8 cellular contexts compared by ENCODE assay signal in genomic region chr12:11877869-11878780, GRCh38.
DNase-seq lines count a peak whose midpoint lies in the region; ATAC-seq and TF ChIP-seq lines count a peak whose summit lies in the region.

No MANE protein-coding gene starts in this region.

- intact Hi-C loops in body of pancreas (cut with DNase I), result no loop called here
- intact Hi-C loops in uterus (cut with DNase I; ENCODE audit: low total_unique reads), result no loop called here

- TF ChIP-seq CTCF in BJ (IDR thresholded peaks at IDR 0.05; ENCODE audit: insufficient read depth, low read depth, low read length), result no peak
- no peak for TF ChIP-seq CTCF in body of pancreas (IDR thresholded peaks at IDR 0.05)
- no peak for TF ChIP-seq CTCF in uterus (IDR thresholded peaks at IDR 0.05)

- WGBS in body of pancreas, 2 donors, result 38 to 42% methylated on average over 13 to 14 of the region's 14 CpGs

- peaks cover 40% of the 10 kb centered on the region for H3K4me1 ChIP-seq in body of pancreas
- no peaks in the 10 kb centered on the region for H3K4me1 ChIP-seq in uterus

- POLR2A ChIA-PET in BJ (lab: Charles Lee), result interaction anchor here (0.6 to 0.7 kb wide), 2 partner anchors 252 to 316 kb away, joined by 3 to 4 read pairs; no protein-coding TSS in a partner anchor

- in situ Hi-C loops in KBM-7 (cut with MboI; ENCODE audit: low pct_unique_long_range_greater_than_20kb, low sequenced_read_pairs), result no loop called here

- H3K9me3 ChIP-seq in body of pancreas (no peaks in the 10 kb centered on the region), uterus (no peaks in the 10 kb centered on the region)

- peak; percentile 28 for DNase-seq in BJ (ENCODE audit: low read depth)
- DNase-seq in NCI-H1105 (lab: John Stamatoyannopoulos, UW), result peak; percentile 58
- DNase-seq in body of pancreas, result peak; percentile 35 to 76 (median 68)
- DNase-seq in kidney tubule cell (ENCODE audit: low spot score), result peak; percentile 84
- DNase-seq in uterus, result peak; percentile 39 to 60
- no peak for DNase-seq in KBM-7

- no peaks in the 10 kb centered on the region for H3K27me3 ChIP-seq in BJ (ENCODE audit: control insufficient read depth, insufficient read depth, low read length)
- no peaks in the 10 kb centered on the region for H3K27me3 ChIP-seq in body of pancreas
- H3K27me3 ChIP-seq in uterus, result no peaks in the 10 kb centered on the region

- H3K27ac ChIP-seq in body of pancreas, result peak overlapping the region; percentile 43 to 67 (median 54)
- peak overlapping the region; percentile 45 to 46 for H3K27ac ChIP-seq in uterus

- no peak for TF ChIP-seq POLR2A in body of pancreas (IDR thresholded peaks at IDR 0.05)
- TF ChIP-seq POLR2A in uterus (IDR thresholded peaks at IDR 0.05), result no peak

- H3K4me3 ChIP-seq in BJ (ENCODE audit: low read depth, low read length), result no peak overlapping the region
- no peak overlapping the region for H3K4me3 ChIP-seq in body of pancreas
- no peak overlapping the region for H3K4me3 ChIP-seq in uterus

- H3K36me3 ChIP-seq in BJ (ENCODE audit: control insufficient read depth, insufficient read depth, low read length), result no peaks in the 10 kb centered on the region
- H3K36me3 ChIP-seq in body of pancreas (replicated peaks in 1 of 2; ENCODE audit: insufficient read depth in 1 of 2, low read depth in 2 of 2), result no peaks in the 10 kb centered on the region
- no peaks in the 10 kb centered on the region for H3K36me3 ChIP-seq in uterus

- ATAC-seq in body of pancreas (peak; percentile 75), HG03520 (IDR thresholded peaks at IDR 0.05; ENCODE audit: unreplicated experiment) (no peak), HG02678 (IDR thresholded peaks at IDR 0.05; ENCODE audit: unreplicated experiment) (no peak)

- CTCF ChIA-PET in BJ (lab: Yijun Ruan, JAX), result interaction anchor here (0.6 to 0.7 kb wide), 2 partner anchors 213 to 325 kb away, joined by 3 read pairs; no protein-coding TSS in a partner anchor
